22 cellular contexts compared by ENCODE assay signal in the genomic region with DNA sequence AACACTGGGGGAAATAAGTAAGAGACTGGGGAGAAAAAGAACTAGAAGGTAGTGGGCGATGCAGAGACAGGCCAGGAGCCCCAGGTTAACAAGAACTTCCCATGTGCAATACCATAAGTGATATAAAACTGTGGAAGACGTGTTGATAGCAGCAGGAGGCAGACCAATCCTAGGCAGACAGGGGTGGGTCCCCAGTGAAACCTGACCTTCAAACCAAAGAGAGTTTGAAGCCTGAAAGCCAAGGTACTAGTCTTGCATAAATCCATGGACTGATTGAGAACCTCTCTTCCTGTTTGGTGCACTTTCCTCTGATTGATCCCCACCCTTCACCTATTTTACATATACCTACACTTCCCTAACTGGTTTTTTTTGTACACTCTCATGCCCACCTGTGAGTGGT. TPM values are rescaled to one million over a fixed set of nuclear protein-coding genes. Genes with fewer than 3 reads are reported as not detected.
A peak's percentile ranks its signal among the peaks of the same experiment; 100 is the strongest.
DNase-seq lines count a peak whose midpoint lies in the region; ATAC-seq, FAIRE-seq and TF ChIP-seq lines count a peak whose summit lies in the region.
"Had no signal": no experiment of that assay in that cellular context is flagged by ENCODE, and none has a peak within 500 bp of the region (broad histone marks: within the 10 kb centered on the region; RNA-seq: fewer than 3 reads in every experiment).

No MANE protein-coding gene starts in this region.

- CTCF ChIA-PET in mammary epithelial cell (lab: Charles Lee; ENCODE audit: low non-redundant PET) (no interaction called here), OCI-LY7 (lab: Charles Lee; ENCODE audit: unreplicated experiment) (no interaction called here)

- BruUV-seq in mammary epithelial cell (replicated peaks; lab: Mats Ljungman, UMichigan) (no TSS peak), OCI-LY7 (replicated peaks; lab: Mats Ljungman, UMichigan) (no TSS peak)

- no peak overlapping the region for H3K4me3 ChIP-seq in mammary epithelial cell (replicated peaks in 1 of 3; ENCODE audit: insufficient read depth in 1 of 3, low read depth in 2 of 3, low read length in 3 of 3)
- H3K4me3 ChIP-seq in breast epithelium: no peak overlapping the region
- no peak overlapping the region for H3K4me3 ChIP-seq in bronchial epithelial cell (ENCODE audit: low read depth, low read length)
- H3K4me3 ChIP-seq in OCI-LY7 (ENCODE audit: low read depth, low read length, poor library complexity, severe bottlenecking): no peak overlapping the region
- H3K4me3 ChIP-seq: BLaER1 treated with 17β-estradiol and CSF1 and Interleukin-3, amounts not matched to agents 10 nM and 100 nM had no signal

- DNase-seq in mammary epithelial cell (no peak), breast epithelium (ENCODE audit: low spot score in 2 of 2) (no peak), HT-29 (ENCODE audit: low spot score) (peak; percentile 83), bronchial epithelial cell (ENCODE audit: low read depth) (no peak), left colon (no peak), OCI-LY7 (ENCODE audit: low spot score) (no peak)
- DNase-seq: 8988T; ACHN; AML-193; Caco-2; Calu3; CD4-positive, alpha-beta T cell; CD8-positive, alpha-beta T cell; DMS79 treated with DMSO at 0.1 percent for 48 hours; GF-D8 had no signal

- peak; percentile 18 for FAIRE-seq in bronchial epithelial cell (lab: Jason Lieb, UNC)
- FAIRE-seq: A204.1, D721Med, GM12891, GM19239 had no signal

- no peak overlapping the region for H3K27ac ChIP-seq in mammary epithelial cell (ENCODE audit: insufficient read depth, low read depth, low read length)
- no peak overlapping the region for H3K27ac ChIP-seq in breast epithelium
- H3K27ac ChIP-seq in OCI-LY7 (ENCODE audit: low read depth, low read length, poor library complexity, severe bottlenecking): no peak overlapping the region
- H3K27ac ChIP-seq: BLaER1 treated with 17β-estradiol and CSF1 and Interleukin-3, amounts not matched to agents 10 nM and 100 nM; C4-2B had no signal

- no peaks in the 10 kb centered on the region for H3K9me2 ChIP-seq in OCI-LY7 (ENCODE audit: insufficient read depth, low read length)

- TF ChIP-seq CTCF in mammary epithelial cell (conservative IDR thresholded peaks at IDR 0.05 in 1 of 2, IDR thresholded peaks at IDR 0.05 in 1 of 2; ENCODE audit: extremely low read depth in 1 of 2, insufficient read depth in 1 of 2, low read depth in 1 of 2, low read length in 2 of 2) (no peak), breast epithelium (IDR thresholded peaks at IDR 0.05) (no peak), bronchial epithelial cell (IDR thresholded peaks at IDR 0.05; ENCODE audit: insufficient read depth, low read length, severe bottlenecking) (no peak), OCI-LY7 (conservative IDR thresholded peaks at IDR 0.05; ENCODE audit: low read length) (no peak)

- H3K27me3 ChIP-seq in mammary epithelial cell (ENCODE audit: insufficient read depth, low read length): no peaks in the 10 kb centered on the region
- H3K27me3 ChIP-seq in breast epithelium: no peaks in the 10 kb centered on the region
- no peaks in the 10 kb centered on the region for H3K27me3 ChIP-seq in bronchial epithelial cell (ENCODE audit: control insufficient read depth, insufficient read depth, low read length)
- H3K27me3 ChIP-seq: BLaER1 treated with 17β-estradiol and CSF1 and Interleukin-3, amounts not matched to agents 10 nM and 100 nM had no signal

- H3K36me3 ChIP-seq in mammary epithelial cell (ENCODE audit: insufficient read depth, low read length): no peaks in the 10 kb centered on the region
- H3K36me3 ChIP-seq in breast epithelium: no peaks in the 10 kb centered on the region
- no peaks in the 10 kb centered on the region for H3K36me3 ChIP-seq in bronchial epithelial cell (ENCODE audit: control insufficient read depth, insufficient read depth, low read length)
- H3K36me3 ChIP-seq in OCI-LY7 (ENCODE audit: insufficient read depth, low read length): no peaks in the 10 kb centered on the region
- H3K36me3 ChIP-seq: BLaER1 treated with 17β-estradiol and CSF1 and Interleukin-3, amounts not matched to agents 10 nM and 100 nM had no signal

- no peak for TF ChIP-seq POLR2A in breast epithelium (IDR thresholded peaks at IDR 0.05)

- no peak overlapping the region for H3K9ac ChIP-seq in mammary epithelial cell (ENCODE audit: insufficient read depth, low read length)
- H3K9ac ChIP-seq: BLaER1 treated with 17β-estradiol and CSF1 and Interleukin-3, amounts not matched to agents 10 nM and 100 nM had no signal

- WGBS in mammary epithelial cell (ENCODE audit: low coverage, missing lambda C conversion rate): 21% methylated on average over 2 of the region's 2 CpGs

- no peaks in the 10 kb centered on the region for H4K20me1 ChIP-seq in mammary epithelial cell (ENCODE audit: insufficient read depth, low read length)
- H4K20me1 ChIP-seq in OCI-LY7 (ENCODE audit: insufficient read depth, low read length): no peaks in the 10 kb centered on the region

- no peaks in the 10 kb centered on the region for H3K79me2 ChIP-seq in mammary epithelial cell (ENCODE audit: insufficient read depth, low read length)
- no peaks in the 10 kb centered on the region for H3K79me2 ChIP-seq in OCI-LY7 (ENCODE audit: insufficient read depth, low read depth, low read length)

- peak overlapping the region; percentile 12 for H2AFZ ChIP-seq in mammary epithelial cell (ENCODE audit: low read depth, low read length)
- no peak overlapping the region for H2AFZ ChIP-seq in OCI-LY7 (ENCODE audit: low read length)

- POLR2A ChIA-PET in OCI-LY7 (lab: Charles Lee): interaction anchor here (0.6 kb wide), 3 partner anchors 76 to 879 kb away, joined by 3 to 5 read pairs (median 3); no protein-coding TSS in a partner anchor

- in situ Hi-C loops in mammary epithelial cell (cut with MboI; ENCODE audit: low sequenced_read_pairs in 2 of 2): loop anchor here in 1 of 2 donors (5.0 to 25.0 kb wide), 2 partner anchors 247 to 592 kb away; no protein-coding TSS in a partner anchor

- intact Hi-C loops in mammary epithelial cell (cut with micrococcal nuclease) (no loop called here), breast epithelium (cut with DNase I; ENCODE audit: low total_unique reads) (no loop called here), left colon (cut with DNase I, micrococcal nuclease) (loop anchor here in 1 of 2 donors (10.0 kb wide), 1 partner anchor 245 kb away; no protein-coding TSS in a partner anchor), OCI-LY7 (cut with micrococcal nuclease; ENCODE audit: unreplicated experiment) (no loop called here)

- H3K4me1 ChIP-seq in mammary epithelial cell (ENCODE audit: insufficient read depth, low read length) (peaks cover 10% of the 10 kb centered on the region), breast epithelium (peaks cover 0 to 10% of the 10 kb centered on the region in 2 donors), OCI-LY7 (ENCODE audit: insufficient read depth, low read length, poor library complexity, severe bottlenecking) (no peaks in the 10 kb centered on the region)
- H3K4me1 ChIP-seq: Caco-2 had no signal

- ATAC-seq in left colon (peak; percentile 65), HG02763 (IDR thresholded peaks at IDR 0.05; ENCODE audit: unreplicated experiment) (no peak)
- ATAC-seq: CD8-positive, alpha-beta T cell had no signal

- H3K4me2 ChIP-seq in mammary epithelial cell (ENCODE audit: insufficient read depth, low read depth, low read length) (no peak overlapping the region), OCI-LY7 (ENCODE audit: low read length) (no peak overlapping the region)
- H3K4me2 ChIP-seq: BLaER1 treated with 17β-estradiol and CSF1 and Interleukin-3, amounts not matched to agents 10 nM and 100 nM had no signal

- dilution Hi-C loops in mammary epithelial cell (cut with HindIII; ENCODE audit: low sequenced_read_pairs): no loop called here

- H3K9me3 ChIP-seq in mammary epithelial cell (replicated peaks; ENCODE audit: insufficient read depth, low read length) (no peaks in the 10 kb centered on the region), breast epithelium (no peaks in the 10 kb centered on the region), OCI-LY7 (ENCODE audit: low read length) (peaks cover 9% of the 10 kb centered on the region; the same call in 1 of the 2 replicates)
- H3K9me3 ChIP-seq: Caco-2 had no signal

RNA-seq across cellular contexts. Expression of a gene that starts 15.2 kb away (rescaled TPM):
- total RNA-seq in mammary epithelial cell (100 to 1,000 TPM; 101 to 122 TPM), breast epithelium (100 to 1,000 TPM; 123 to 218 (median 145) TPM), bronchial epithelial cell (220 and 264 TPM in 2 replicates), left colon (100 to 1,000 TPM; 153 to 216 TPM), OCI-LY7 (2022) (35.4 and 36.2 TPM in 2 replicates)
- 81.6 TPM for polyA plus RNA-seq in mammary epithelial cell
- 109 TPM for polyA minus RNA-seq in mammary epithelial cell
- total RNA-seq in HT-29 (2014; rRNA removed; shearing (Covaris generic)): 224 and 238 TPM in 2 replicates
- 23.8 and 27.4 TPM in 2 replicates for total RNA-seq in OCI-LY7 (2014; rRNA removed; shearing (Covaris generic))

RNA-seq across cellular contexts. Expression of a gene that starts 29.3 kb away (rescaled TPM):
- 100 to 1,000 TPM in 1 of 2 donors, 10 to 100 TPM in 1; 42.4 to 392 TPM for total RNA-seq in mammary epithelial cell
- 41.6 TPM for polyA plus RNA-seq in mammary epithelial cell
- 117 TPM for polyA minus RNA-seq in mammary epithelial cell
- 10 to 100 TPM in 2 of 3 donors, 1 to 10 TPM in 1; 8.3 to 16.7 (median 13.8) TPM for total RNA-seq in breast epithelium
- total RNA-seq in HT-29 (2014; rRNA removed; shearing (Covaris generic)): 397 and 427 TPM in 2 replicates
- total RNA-seq in bronchial epithelial cell: 3.5 and 3.9 TPM in 2 replicates
- total RNA-seq in left colon: 10 to 100 TPM; 18.9 to 27.4 TPM
- total RNA-seq in OCI-LY7 (2014; rRNA removed; shearing (Covaris generic)): 19.4 and 25.9 TPM in 2 replicates
- total RNA-seq in OCI-LY7 (2022): 11.6 and 12.1 TPM in 2 replicates
